Comparison of ENCODE assay signal across 25 cellular contexts in the genomic region with DNA sequence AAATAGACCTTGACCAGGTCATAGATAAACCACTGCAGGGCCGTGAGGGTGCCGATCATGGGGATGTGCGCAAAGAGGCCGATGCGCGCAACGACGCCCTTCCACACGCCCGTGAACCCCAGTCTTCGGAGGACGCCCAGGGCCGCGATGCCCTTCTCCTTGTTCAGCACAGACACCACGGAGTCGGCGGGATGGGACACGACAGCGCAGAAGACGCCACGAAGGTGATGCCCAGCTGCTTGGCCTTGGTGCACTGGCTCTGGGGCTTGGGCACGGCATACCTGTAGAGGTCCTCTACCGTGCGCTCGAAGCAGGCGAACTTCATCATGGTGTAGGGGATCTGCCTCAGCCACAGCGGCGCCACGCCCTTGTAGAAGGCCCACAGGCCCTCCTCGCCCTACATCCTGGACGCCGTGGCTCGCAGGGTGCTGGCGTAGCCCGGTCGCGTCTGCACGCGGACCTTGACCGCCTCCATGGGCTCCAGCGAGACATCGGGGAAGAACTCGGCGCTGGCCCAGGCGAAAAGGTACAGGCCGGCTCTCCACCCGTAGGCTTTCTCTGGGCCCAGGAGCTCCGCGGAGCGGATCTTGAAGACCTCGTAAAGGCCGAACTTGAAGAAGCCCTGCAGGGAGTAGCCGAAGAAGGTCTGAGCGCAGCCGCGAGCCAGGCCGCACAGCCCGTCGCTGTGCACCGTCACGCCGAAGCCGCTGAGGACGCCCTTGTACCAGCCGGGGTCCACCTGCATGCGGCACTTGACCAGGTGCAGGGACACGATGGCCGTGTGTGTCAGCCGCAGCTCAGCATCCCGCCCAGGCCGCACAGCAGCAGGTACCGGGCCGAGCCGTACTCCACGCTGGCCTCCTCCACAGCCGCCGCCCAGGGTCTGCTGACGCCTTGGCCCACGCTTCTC. TPM values are rescaled to one million over a fixed set of nuclear protein-coding genes. Genes with fewer than 3 reads are reported as not detected.
"Had no signal": no experiment of that assay in that cellular context is flagged by ENCODE, and none has a peak within 500 bp of the region (broad histone marks: within the 10 kb centered on the region; RNA-seq: fewer than 3 reads in every experiment).

No MANE protein-coding gene starts in this region.

- H3K36me3 ChIP-seq: sigmoid colon, thyroid gland had no signal

- H3K4me2 ChIP-seq: hepatocyte had no signal

- DNase-seq: effector CD4-positive, alpha-beta T cell; foreskin melanocyte; head of caudate nucleus; left colon; left ventricle myocardium superior; mucosa of descending colon; naive thymus-derived CD8-positive, alpha-beta T cell; sigmoid colon; stimulated activated CD4-positive, alpha-beta T cell treated with anti-CD3 and anti-CD28 coated beads, Interleukin-12 subunit alpha, Interleukin-12 subunit beta, amount 100 ng/mL, for 4 hours; stimulated activated CD4-positive, alpha-beta T cell treated with anti-CD3 and anti-CD28 coated beads, Interleukin-2, amount 100 ng/mL, for 48 hours; stimulated activated naive CD4-positive, alpha-beta T cell treated with Interleukin-2 at 50 U/mL for 16 hours; thyroid gland had no signal

- H3K27ac ChIP-seq: coronary artery, hepatocyte, sigmoid colon, skin epidermis, thyroid gland had no signal

- H3K4me3 ChIP-seq: coronary artery, hepatocyte, lung, mucosa of descending colon, sigmoid colon, skin epidermis, thyroid gland had no signal

- H3K79me2 ChIP-seq: hepatocyte had no signal

- H2AFZ ChIP-seq: hepatocyte had no signal

- H3K4me1 ChIP-seq: sigmoid colon, thyroid gland had no signal

- ATAC-seq: left colon; left ventricle myocardium superior; mucosa of descending colon; naive thymus-derived CD8-positive, alpha-beta T cell had no signal

- H3K27me3 ChIP-seq: hepatocyte, sigmoid colon, thyroid gland had no signal

- H3K9me3 ChIP-seq: mucosa of descending colon, sigmoid colon, thyroid gland had no signal

RNA-seq across cellular contexts. Expression of a gene that starts 20.5 kb away (rescaled TPM):
- total RNA-seq: chondrocyte; dermis microvascular lymphatic vessel endothelial cell; hepatocyte; kidney epithelial cell; left colon; left ventricle myocardium superior; lung; mesenteric fat pad; mucosa of descending colon; naive thymus-derived CD8-positive, alpha-beta T cell; osteocyte; pulmonary artery endothelial cell; sigmoid colon; ureter had no signal
- polyA plus RNA-seq: esophagus; hepatocyte; lung; naive thymus-derived CD8-positive, alpha-beta T cell; neural cell; sigmoid colon had no signal
